In the genomic region with DNA sequence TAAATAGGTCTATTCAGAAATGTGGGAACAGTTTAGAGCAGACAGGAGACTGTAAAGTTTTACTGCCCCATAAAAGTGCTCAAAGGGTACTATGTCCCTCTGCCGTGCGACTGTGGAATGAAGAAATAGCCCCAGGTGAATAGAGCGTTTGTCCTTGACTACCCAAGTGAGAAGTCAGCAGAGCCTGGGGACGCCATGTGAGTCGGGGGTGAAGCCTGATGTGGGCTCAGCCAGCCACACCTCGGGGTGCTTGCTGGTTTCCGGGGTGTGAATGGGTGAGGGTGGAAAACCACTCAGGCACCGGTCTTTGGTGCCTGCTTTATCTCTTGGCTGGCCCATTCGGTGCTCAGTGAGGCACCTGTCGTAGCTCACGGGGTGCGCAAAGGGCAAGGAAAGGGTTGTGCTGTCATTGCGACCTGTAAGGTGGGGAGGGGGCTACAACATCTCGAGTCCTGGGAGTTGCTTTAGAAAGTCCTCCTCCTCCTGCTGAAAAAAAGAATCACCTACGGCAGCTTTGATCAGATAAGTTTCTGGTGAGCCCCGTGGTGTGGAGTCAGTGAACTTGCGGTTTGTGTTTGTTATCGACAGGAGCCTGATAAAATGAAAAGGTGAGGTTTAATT, we compare ENCODE assay signal across 8 cellular contexts. TPM values are rescaled to one million over a fixed set of nuclear protein-coding genes. Genes with fewer than 3 reads are reported as not detected.
DNase-seq lines count a peak whose midpoint lies in the region; ATAC-seq and TF ChIP-seq lines count a peak whose summit lies in the region.

No MANE protein-coding gene starts in this region.

- peak overlapping the region; percentile 26 to 78 (median 65) for H3K27ac Mint-ChIP-seq in CD4-positive, CD25-positive, alpha-beta regulatory T cell
- H3K27ac Mint-ChIP-seq in stimulated activated naive B cell treated with anti-CD40 and anti-IgM and Interleukin-4, amounts not matched to agents 10 μg/mL and 1 μg/mL and 100 μg/mL, for 72 hours: no peak overlapping the region

- peaks cover 15% of the 10 kb centered on the region for H3K4me1 ChIP-seq in CD4-positive, CD25-positive, alpha-beta regulatory T cell (ENCODE audit: control insufficient read depth, insufficient read depth, low read length, poor library complexity, severe bottlenecking)
- H3K4me1 ChIP-seq in hepatocyte (ENCODE audit: insufficient read depth): peaks cover 17% of the 10 kb centered on the region

- DNase-seq in CD4-positive, CD25-positive, alpha-beta regulatory T cell: peak; percentile 16 to 73 (median 48)
- peak; percentile 19 for DNase-seq in activated CD8-positive, alpha-beta memory T cell treated with anti-CD3 and anti-CD28 coated beads, Interleukin-2, amount 50 U/mL, for 4 hours
- peak; percentile 80 for DNase-seq in hepatocyte (ENCODE audit: low spot score)
- no peak for DNase-seq in stimulated activated naive B cell treated with anti-CD40 and anti-IgM and Interleukin-4, amounts not matched to agents 10 μg/mL and 1 μg/mL and 100 μg/mL, for 72 hours
- DNase-seq in NCI-H510A (lab: John Stamatoyannopoulos, UW): no peak
- no peak for DNase-seq in medulla oblongata (ENCODE audit: extremely low spot score)

- H3K4me1 Mint-ChIP-seq in CD4-positive, CD25-positive, alpha-beta regulatory T cell: peaks cover 0 to 31% (median 15%) of the 10 kb centered on the region in 4 donors
- H3K4me1 Mint-ChIP-seq in stimulated activated naive B cell treated with anti-CD40 and anti-IgM and Interleukin-4, amounts not matched to agents 10 μg/mL and 1 μg/mL and 100 μg/mL, for 72 hours: peaks cover 10 to 21% of the 10 kb centered on the region in 2 donors

- peaks cover 12% of the 10 kb centered on the region for H3K27me3 Mint-ChIP-seq in CD4-positive, CD25-positive, alpha-beta regulatory T cell
- peaks cover 12 to 26% of the 10 kb centered on the region in 2 donors for H3K27me3 Mint-ChIP-seq in stimulated activated naive B cell treated with anti-CD40 and anti-IgM and Interleukin-4, amounts not matched to agents 10 μg/mL and 1 μg/mL and 100 μg/mL, for 72 hours

- no peaks in the 10 kb centered on the region for H3K9me3 ChIP-seq in CD4-positive, CD25-positive, alpha-beta regulatory T cell (ENCODE audit: control insufficient read depth in 2 of 2, low read length in 2 of 2)
- no peaks in the 10 kb centered on the region for H3K9me3 ChIP-seq in hepatocyte (ENCODE audit: low read depth)

- H3K9me3 Mint-ChIP-seq in CD4-positive, CD25-positive, alpha-beta regulatory T cell: peaks cover 0 to under 1% (median 0%) of the 10 kb centered on the region in 7 donors
- H3K9me3 Mint-ChIP-seq in stimulated activated naive B cell treated with anti-CD40 and anti-IgM and Interleukin-4, amounts not matched to agents 10 μg/mL and 1 μg/mL and 100 μg/mL, for 72 hours: no peaks in the 10 kb centered on the region

- peak overlapping the region; percentile 65 to 87 (median 79) for H3K4me3 Mint-ChIP-seq in CD4-positive, CD25-positive, alpha-beta regulatory T cell
- no peak overlapping the region for H3K4me3 Mint-ChIP-seq in stimulated activated naive B cell treated with anti-CD40 and anti-IgM and Interleukin-4, amounts not matched to agents 10 μg/mL and 1 μg/mL and 100 μg/mL, for 72 hours

- no peak overlapping the region for H2AFZ ChIP-seq in hepatocyte

- WGBS in hepatocyte (ENCODE audit: low lambda C conversion rate, missing lambda C conversion rate): 13% methylated on average over 18 of the region's 18 CpGs

- H4K20me1 ChIP-seq in hepatocyte (ENCODE audit: insufficient read depth, poor library complexity, severe bottlenecking): no peaks in the 10 kb centered on the region

- H3K79me2 ChIP-seq in hepatocyte: peaks cover 29% of the 10 kb centered on the region

- H3K9me2 ChIP-seq in hepatocyte (replicated peaks; ENCODE audit: insufficient read depth): no peaks in the 10 kb centered on the region

- no peaks in the 10 kb centered on the region for H3K36me3 ChIP-seq in CD4-positive, CD25-positive, alpha-beta regulatory T cell (ENCODE audit: control insufficient read depth, insufficient read depth, low read length)
- no peaks in the 10 kb centered on the region for H3K36me3 ChIP-seq in hepatocyte (replicated peaks; ENCODE audit: insufficient read depth, low read depth)

- H3K4me3 ChIP-seq in CD4-positive, CD25-positive, alpha-beta regulatory T cell (ENCODE audit: low read depth, low read length): peak overlapping the region; percentile 68
- peak overlapping the region; percentile 25 for H3K4me3 ChIP-seq in hepatocyte

- H3K4me2 ChIP-seq in hepatocyte: peak overlapping the region; percentile 75

- no peaks in the 10 kb centered on the region for H3K27me3 ChIP-seq in CD4-positive, CD25-positive, alpha-beta regulatory T cell (ENCODE audit: control insufficient read depth, insufficient read depth, low read length)
- no peaks in the 10 kb centered on the region for H3K27me3 ChIP-seq in hepatocyte

- ATAC-seq in CD4-positive, CD25-positive, alpha-beta regulatory T cell (ENCODE audit: low read depth in 2 of 2): peak; percentile 77
- ATAC-seq in HG02763 (IDR thresholded peaks at IDR 0.05; ENCODE audit: unreplicated experiment): peak; percentile 62
- ATAC-seq in stimulated activated naive B cell treated with anti-CD40 and anti-IgM and Interleukin-4, amounts not matched to agents 10 μg/mL and 1 μg/mL and 100 μg/mL, for 72 hours (replicated peaks): peak; percentile 73 to 75
- no peak for ATAC-seq in GM21360 (IDR thresholded peaks at IDR 0.05; ENCODE audit: unreplicated experiment)

- no peaks in the 10 kb centered on the region for H3K36me3 Mint-ChIP-seq in CD4-positive, CD25-positive, alpha-beta regulatory T cell
- no peaks in the 10 kb centered on the region for H3K36me3 Mint-ChIP-seq in stimulated activated naive B cell treated with anti-CD40 and anti-IgM and Interleukin-4, amounts not matched to agents 10 μg/mL and 1 μg/mL and 100 μg/mL, for 72 hours

- no peak overlapping the region for H3K27ac ChIP-seq in CD4-positive, CD25-positive, alpha-beta regulatory T cell (ENCODE audit: insufficient read depth, low read length, poor library complexity, severe bottlenecking)
- H3K27ac ChIP-seq in hepatocyte: peak overlapping the region; percentile 97

- TF ChIP-seq CTCF in hepatocyte (IDR thresholded peaks at IDR 0.05; ENCODE audit: poor library complexity): no peak

RNA-seq across cellular contexts. Expression of a gene that starts 0.9 kb away (rescaled TPM):
- 3.8 TPM for total RNA-seq in CD4-positive, CD25-positive, alpha-beta regulatory T cell
- polyA plus RNA-seq in CD4-positive, CD25-positive, alpha-beta regulatory T cell: 1 to 10 TPM in 2 of 4 donors, under 1 TPM in 2; 0.56 to 1.1 (median 0.85) TPM
- total RNA-seq in hepatocyte: 82.1 and 84.1 TPM in 2 replicates
- 24.4 and 32.0 TPM in 2 replicates for polyA plus RNA-seq in hepatocyte

Comparison
In these comparisons a context has a peak if more than half of its experiments do, and no peak if none do; other contexts are left out.
1. DNase-seq: peak in CD4-positive, CD25-positive, alpha-beta regulatory T cell (3 of 3), activated CD8-positive, alpha-beta memory T cell treated with anti-CD3 and anti-CD28 coated beads, Interleukin-2, amount 50 U/mL, for 4 hours (single experiment) and hepatocyte (single experiment); none in stimulated activated naive B cell treated with anti-CD40 and anti-IgM and Interleukin-4, amounts not matched to agents 10 μg/mL and 1 μg/mL and 100 μg/mL, for 72 hours (single experiment), NCI-H510A (single experiment) and medulla oblongata (single experiment).
2. H3K4me3 Mint-ChIP-seq: peak in CD4-positive, CD25-positive, alpha-beta regulatory T cell (4 of 4); none in stimulated activated naive B cell treated with anti-CD40 and anti-IgM and Interleukin-4, amounts not matched to agents 10 μg/mL and 1 μg/mL and 100 μg/mL, for 72 hours (0 of 2).
3. RNA of a gene that starts 0.9 kb away (total RNA-seq): 82.1 to 84.1 TPM in hepatocyte; 3.8 TPM in CD4-positive, CD25-positive, alpha-beta regulatory T cell (single experiment); every median in the first group is over 10 times any median in the second.